In the genomic region with DNA sequence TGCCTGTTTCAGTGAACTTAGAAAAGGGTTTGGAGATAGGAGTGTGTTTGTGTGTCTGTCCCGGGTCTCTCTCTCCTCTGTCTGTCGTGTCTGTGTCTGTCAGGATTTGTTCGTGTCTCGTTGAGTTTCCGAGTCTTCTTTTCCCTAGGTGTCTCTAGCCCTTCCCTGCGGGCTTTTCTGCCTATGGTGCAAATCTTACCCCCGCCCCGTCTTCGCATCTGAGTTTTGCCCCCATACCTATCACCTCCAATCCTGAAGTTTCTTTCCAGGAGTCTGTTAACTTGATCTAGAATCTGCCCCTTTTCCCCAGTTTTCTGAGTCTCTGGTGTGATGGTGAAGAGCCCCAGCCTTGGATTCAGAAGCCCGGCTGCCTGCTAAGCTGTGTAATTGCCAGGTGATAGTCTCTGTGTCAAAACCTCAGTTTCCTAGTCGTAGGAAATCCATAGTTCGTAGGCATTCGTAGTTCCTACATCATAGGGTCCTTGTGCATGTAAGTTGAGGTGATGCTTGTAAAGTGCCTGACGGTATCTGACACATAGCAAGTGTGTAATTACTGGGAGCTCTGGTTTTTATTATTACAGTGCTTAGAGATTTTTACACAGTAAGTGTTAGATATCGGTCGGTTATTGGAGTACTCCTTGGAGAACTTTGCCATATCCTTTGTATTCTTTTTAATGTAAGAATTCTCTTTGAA, we compare ENCODE assay signal across 8 cellular contexts. TPM values are rescaled to one million over a fixed set of nuclear protein-coding genes. Genes with fewer than 3 reads are reported as not detected.
DNase-seq lines count a peak whose midpoint lies in the region; ATAC-seq and TF ChIP-seq lines count a peak whose summit lies in the region.

No MANE protein-coding gene starts in this region.

- H3K9ac ChIP-seq in OCI-LY1 (ENCODE audit: low read length) (peak overlapping the region; percentile 88), neural progenitor cell (peak overlapping the region; percentile 84)

- peak overlapping the region; percentile 62 for H3K27ac ChIP-seq in CD4-positive, alpha-beta T cell (ENCODE audit: low read depth, low read length)
- H3K27ac ChIP-seq in OCI-LY1 (ENCODE audit: low read depth, low read length, poor library complexity, severe bottlenecking): peak overlapping the region; percentile 96
- H3K27ac ChIP-seq in neural progenitor cell: no peak overlapping the region

- no peaks in the 10 kb centered on the region for H3K27me3 ChIP-seq in CD4-positive, alpha-beta T cell (ENCODE audit: control insufficient read depth, insufficient read depth, low read length)
- no peaks in the 10 kb centered on the region for H3K27me3 ChIP-seq in OCI-LY1 (ENCODE audit: insufficient read depth, low read length)
- H3K27me3 ChIP-seq in neural progenitor cell: no peaks in the 10 kb centered on the region

- peak overlapping the region; percentile 97 for H3K4me3 ChIP-seq in OCI-LY1 (ENCODE audit: low read depth, low read length, poor library complexity, severe bottlenecking)
- H3K4me3 ChIP-seq in neural progenitor cell: peak overlapping the region; percentile 70

- no peak for DNase-seq in CD4-positive, alpha-beta T cell
- DNase-seq in effector memory CD8-positive, alpha-beta T cell: no peak
- DNase-seq in neural progenitor cell (ENCODE audit: low spot score) (no peak), superior temporal gyrus (ENCODE audit: extremely low spot score) (no peak), SHP77 (lab: John Stamatoyannopoulos, UW) (no peak), amygdala (lab: John Stamatoyannopoulos, UW) (no peak), NOMO-1 (lab: John Stamatoyannopoulos, UW; ENCODE audit: unreplicated experiment in 2 of 2) (no peak)

- intact Hi-C loops in CD4-positive, alpha-beta T cell (cut with DNase I, micrococcal nuclease): loop anchor here (1.0 to 10.0 kb wide), 3 partner anchors 21 to 639 kb away; a partner anchor contains a TSS

- H4K20me1 ChIP-seq in OCI-LY1 (ENCODE audit: insufficient read depth, low read length) (no peaks in the 10 kb centered on the region), neural progenitor cell (ENCODE audit: low read depth) (peaks cover 57% of the 10 kb centered on the region)

- H3F3A ChIP-seq in OCI-LY1 (ENCODE audit: insufficient read depth, low read length) (no peaks in the 10 kb centered on the region; the same call in 1 of the 2 replicates), neural progenitor cell (ENCODE audit: low read depth) (peaks cover 35% of the 10 kb centered on the region)

- H3K27me3 Mint-ChIP-seq in CD4-positive, alpha-beta T cell: no peaks in the 10 kb centered on the region
- no peaks in the 10 kb centered on the region for H3K27me3 Mint-ChIP-seq in effector memory CD8-positive, alpha-beta T cell
- peaks cover 9% of the 10 kb centered on the region for H3K27me3 Mint-ChIP-seq in neural progenitor cell (ENCODE audit: insufficient read depth, low read depth)

- H3K79me2 ChIP-seq in OCI-LY1 (ENCODE audit: insufficient read depth, low read length) (peaks cover 31% of the 10 kb centered on the region), neural progenitor cell (ENCODE audit: low read depth) (peaks cover 76% of the 10 kb centered on the region)

- no peaks in the 10 kb centered on the region for H3K9me3 ChIP-seq in CD4-positive, alpha-beta T cell (ENCODE audit: control insufficient read depth, low read length)
- H3K9me3 ChIP-seq in OCI-LY1 (ENCODE audit: low read length) (no peaks in the 10 kb centered on the region), neural progenitor cell (ENCODE audit: low read depth) (no peaks in the 10 kb centered on the region)

- H3K27ac Mint-ChIP-seq in CD4-positive, alpha-beta T cell: peak overlapping the region; percentile 90
- H3K27ac Mint-ChIP-seq in effector memory CD8-positive, alpha-beta T cell: peak overlapping the region; percentile 93 to 95
- H3K27ac Mint-ChIP-seq in neural progenitor cell: peak overlapping the region; percentile 78

- peaks cover 46% of the 10 kb centered on the region for H3K4me1 Mint-ChIP-seq in CD4-positive, alpha-beta T cell (ENCODE audit: low read depth)
- H3K4me1 Mint-ChIP-seq in effector memory CD8-positive, alpha-beta T cell (ENCODE audit: low read depth in 2 of 2): peaks cover 48 to 50% of the 10 kb centered on the region in 2 donors
- H3K4me1 Mint-ChIP-seq in neural progenitor cell: peaks cover 33% of the 10 kb centered on the region

- H3K4me1 ChIP-seq in OCI-LY1 (ENCODE audit: insufficient read depth, low read length, severe bottlenecking): peaks cover 65% of the 10 kb centered on the region
- peaks cover 19% of the 10 kb centered on the region for H3K4me1 ChIP-seq in neural progenitor cell

- peak overlapping the region; percentile 95 for H3K4me3 Mint-ChIP-seq in CD4-positive, alpha-beta T cell
- peak overlapping the region; percentile 90 for H3K4me3 Mint-ChIP-seq in effector memory CD8-positive, alpha-beta T cell
- peak overlapping the region; percentile 98 for H3K4me3 Mint-ChIP-seq in neural progenitor cell

- no peaks in the 10 kb centered on the region for H3K9me3 Mint-ChIP-seq in CD4-positive, alpha-beta T cell
- no peaks in the 10 kb centered on the region for H3K9me3 Mint-ChIP-seq in effector memory CD8-positive, alpha-beta T cell
- H3K9me3 Mint-ChIP-seq in neural progenitor cell: no peaks in the 10 kb centered on the region

- POLR2A ChIA-PET in CD4-positive, alpha-beta T cell (lab: Charles Lee): interaction anchor here (0.7 kb wide), 1 partner anchor 199 kb away, joined by 3 read pairs; no protein-coding TSS in a partner anchor

- ATAC-seq in CD4-positive, alpha-beta T cell (ENCODE audit: poor library complexity): no peak
- ATAC-seq in effector memory CD8-positive, alpha-beta T cell (replicated peaks): no peak

- H3K36me3 ChIP-seq in OCI-LY1 (ENCODE audit: insufficient read depth, low read length): peaks cover 55% of the 10 kb centered on the region
- H3K36me3 ChIP-seq in neural progenitor cell: no peaks in the 10 kb centered on the region

- H3K4me2 ChIP-seq in OCI-LY1 (ENCODE audit: low read length): peak overlapping the region; percentile 98
- peak overlapping the region; percentile 83 for H3K4me2 ChIP-seq in neural progenitor cell

- CTCF ChIA-PET in CD4-positive, alpha-beta T cell (lab: Charles Lee): interaction anchor here (0.9 kb wide), 1 partner anchor 28 kb away, joined by 5 read pairs; no protein-coding TSS in a partner anchor

- H3K9me2 ChIP-seq in OCI-LY1 (ENCODE audit: low read depth, low read length): no peaks in the 10 kb centered on the region

- H3K36me3 Mint-ChIP-seq in CD4-positive, alpha-beta T cell (ENCODE audit: low read depth): peaks cover 79% of the 10 kb centered on the region
- peaks cover 64% of the 10 kb centered on the region for H3K36me3 Mint-ChIP-seq in effector memory CD8-positive, alpha-beta T cell (ENCODE audit: insufficient read depth)
- H3K36me3 Mint-ChIP-seq in neural progenitor cell: peaks cover 18% of the 10 kb centered on the region

- no peak for TF ChIP-seq CTCF in CD4-positive, alpha-beta T cell (IDR thresholded peaks at IDR 0.05)
- TF ChIP-seq CTCF in OCI-LY1 (IDR thresholded peaks at IDR 0.05; ENCODE audit: low read length) (no peak), neural progenitor cell (IDR thresholded peaks at IDR 0.05) (no peak)

- H2AFZ ChIP-seq in OCI-LY1 (ENCODE audit: low read length) (no peak overlapping the region), neural progenitor cell (replicated peaks) (peak overlapping the region; percentile 23)

RNA-seq across cellular contexts. Expression of a gene that starts 0.8 kb away (rescaled TPM):
- total RNA-seq in CD4-positive, alpha-beta T cell: 10 to 100 TPM; 39.0 to 40.5 TPM
- 16.1 and 75.0 TPM in 2 replicates for total RNA-seq in neural progenitor cell (ENCODE audit: low replicate concordance)

RNA-seq across cellular contexts. Expression of a gene that starts 21.0 kb away (rescaled TPM):
- 100 to 1,000 TPM; 209 to 212 TPM for total RNA-seq in CD4-positive, alpha-beta T cell
- 124 and 238 TPM in 2 replicates for total RNA-seq in neural progenitor cell (ENCODE audit: low replicate concordance)

RNA-seq across cellular contexts. Expression of a gene that starts 27.8 kb away (rescaled TPM):
- total RNA-seq in CD4-positive, alpha-beta T cell: 1 to 10 TPM; 1.7 to 1.8 TPM
- 7.6 and 24.9 TPM in 2 replicates for total RNA-seq in neural progenitor cell (ENCODE audit: low replicate concordance)

RNA-seq across cellular contexts. Expression of a gene that starts 32.4 kb away (rescaled TPM):
- 10 to 100 TPM; 23.1 to 24.7 TPM for total RNA-seq in CD4-positive, alpha-beta T cell
- total RNA-seq in neural progenitor cell (ENCODE audit: low replicate concordance): 12.2 and 32.4 TPM in 2 replicates

RNA-seq across cellular contexts. Expression of a gene that starts 35.0 kb away (rescaled TPM):
- total RNA-seq in CD4-positive, alpha-beta T cell: 10 to 100 TPM; 45.2 to 46.6 TPM
- total RNA-seq in neural progenitor cell (ENCODE audit: low replicate concordance): 2.8 and 13.4 TPM in 2 replicates
